In genomic region chr1:169925505-169926482, GRCh38 we compare ENCODE assay signal across 12 cellular contexts. TPM values are rescaled to one million over a fixed set of nuclear protein-coding genes. Genes with fewer than 3 reads are reported as not detected.
DNase-seq lines count a peak whose midpoint lies in the region; ATAC-seq and TF ChIP-seq lines count a peak whose summit lies in the region.
"Had no signal": no experiment of that assay in that cellular context is flagged by ENCODE, and none has a peak within 500 bp of the region (broad histone marks: within the 10 kb centered on the region; RNA-seq: fewer than 3 reads in every experiment).

No MANE protein-coding gene starts in this region.

- H3F3A ChIP-seq in neural cell (ENCODE audit: insufficient read depth, low read length, poor library complexity, severe bottlenecking): no peaks in the 10 kb centered on the region

- H2AFZ ChIP-seq in neural cell (ENCODE audit: low read depth, low read length): no peak overlapping the region

- TF ChIP-seq EP300 in neural cell (conservative IDR thresholded peaks at IDR 0.05; ENCODE audit: poor library complexity, severe bottlenecking): no peak

- TF ChIP-seq RAD21 in neural cell (conservative IDR thresholded peaks at IDR 0.05): no peak

- H3K36me3 ChIP-seq in neural cell (ENCODE audit: insufficient read depth, low read length): no peaks in the 10 kb centered on the region
- H3K36me3 ChIP-seq: MG63 had no signal

- ATAC-seq in activated CD4-positive, CD25-positive, alpha-beta regulatory T cell treated with anti-CD3 and anti-CD28 coated beads, Interleukin-2, amount 50 U/mL, for 24 hours: peak; percentile 55
- ATAC-seq in HG02571 (IDR thresholded peaks at IDR 0.05; ENCODE audit: unreplicated experiment): peak; percentile 63

- no peak overlapping the region for H3K9ac ChIP-seq in neural cell (ENCODE audit: low read length)

- no peaks in the 10 kb centered on the region for H4K20me1 ChIP-seq in neural cell (ENCODE audit: insufficient read depth)

- peak overlapping the region; percentile 17 for H3K27ac ChIP-seq in neural cell (ENCODE audit: low read length)

- H3K79me2 ChIP-seq in neural cell (replicated peaks; ENCODE audit: insufficient read depth, low read length): no peaks in the 10 kb centered on the region

- H3K9me2 ChIP-seq in neural cell (ENCODE audit: insufficient read depth, low read length): no peaks in the 10 kb centered on the region

- H3K27me3 ChIP-seq in neural cell (ENCODE audit: insufficient read depth, low read depth, low read length): no peaks in the 10 kb centered on the region
- H3K27me3 ChIP-seq: MG63 had no signal

- no peak for DNase-seq in activated CD4-positive, CD25-positive, alpha-beta regulatory T cell treated with anti-CD3 and anti-CD28 coated beads, Interleukin-2, amount 50 U/mL, for 72 hours
- DNase-seq in NCI-H774 (lab: John Stamatoyannopoulos, UW) (peak; percentile 8), HUDEP-2 (lab: John Stamatoyannopoulos, UW; ENCODE audit: unreplicated experiment in 76 of 76) (no peak), hepatic stellate cell (ENCODE audit: low spot score) (no peak)
- DNase-seq in effector CD4-positive, alpha-beta T cell: no peak
- DNase-seq: amniotic stem cell, MG63, nephron progenitor cell, T-helper 9 cell had no signal

- no peak overlapping the region for H3K4me3 ChIP-seq in neural cell (ENCODE audit: low read length)
- H3K4me3 ChIP-seq: MG63 had no signal

- H3K9me3 ChIP-seq in neural cell (ENCODE audit: low read length): no peaks in the 10 kb centered on the region
- H3K9me3 ChIP-seq: MG63 had no signal

- no peak overlapping the region for H3K4me2 ChIP-seq in neural cell (ENCODE audit: low read length)

- no peak for TF ChIP-seq CTCF in neural cell (IDR thresholded peaks at IDR 0.05; ENCODE audit: poor library complexity, severe bottlenecking)

TF ChIP-seq in neural cell, 6 proteins besides CTCF, POLR2A, EP300 and RAD21:
- TF ChIP-seq EZH2 (IDR thresholded peaks at IDR 0.05; ENCODE audit: borderline replicate concordance, insufficient read depth, low read length, poor library complexity, severe bottlenecking): no peak
- TF ChIP-seq SMC3 (conservative IDR thresholded peaks at IDR 0.05; ENCODE audit: poor library complexity): no peak

RNA-seq across cellular contexts. Expression of gene SCYL3, which starts 32.1 kb away (rescaled TPM):
- 11.0 and 13.1 TPM in 2 replicates for polyA plus RNA-seq in neural cell
- polyA minus RNA-seq in neural cell: 14.6 and 16.3 TPM in 2 replicates
